ENCODE assay signal across 8 cellular contexts in genomic region chr17:63998050-63998720, GRCh38. TPM values are rescaled to one million over a fixed set of nuclear protein-coding genes. Genes with fewer than 3 reads are reported as not detected.
DNase-seq lines count a peak whose midpoint lies in the region; ATAC-seq and TF ChIP-seq lines count a peak whose summit lies in the region.

TSS of gene PRR29 (plus strand) at chr17:63998351. CDS start at chr17:63998365, 14 bp downstream.

- H3K9me3 ChIP-seq in muscle layer of duodenum (ENCODE audit: control insufficient read depth in 1 of 2, low read length in 2 of 2): no peaks in the 10 kb centered on the region

- peaks cover 14% of the 10 kb centered on the region for H3K27me3 ChIP-seq in muscle layer of duodenum (ENCODE audit: low read depth, low read length)

- ATAC-seq in HG02870 (IDR thresholded peaks at IDR 0.05; ENCODE audit: unreplicated experiment): peak; percentile 48

- H3K36me3 ChIP-seq in muscle layer of duodenum (ENCODE audit: control insufficient read depth in 1 of 2, insufficient read depth in 2 of 2, low read length in 2 of 2): no peaks in the 10 kb centered on the region

- DNase-seq in DMS79 (lab: John Stamatoyannopoulos, UW): peak; percentile 30
- peak; percentile 83 for DNase-seq in NCI-H82 (lab: John Stamatoyannopoulos, UW)
- peak; percentile 88 for DNase-seq in activated CD8-positive, alpha-beta memory T cell treated with anti-CD3 and anti-CD28 coated beads, Interleukin-2, amount 50 U/mL, for 48 hours
- DNase-seq in epithelial cell of proximal tubule (ENCODE audit: low read depth): no peak
- peak; percentile 44 to 45 for DNase-seq in stimulated activated CD8-positive, alpha-beta memory T cell treated with anti-CD3 and anti-CD28 coated beads, Interleukin-7, amount 100 ng/mL, for 48 hours (ENCODE audit: extremely low read depth in 1 of 2, low read depth in 1 of 2)
- DNase-seq in putamen (ENCODE audit: low spot score): no peak

- H3K27ac ChIP-seq in muscle layer of duodenum (ENCODE audit: low read length): no peak within 1 kb of the TSS

- peaks cover 0 to 16% of the 10 kb centered on the region in 2 donors for H3K4me1 ChIP-seq in muscle layer of duodenum (ENCODE audit: control insufficient read depth in 1 of 2, insufficient read depth in 2 of 2, low read length in 2 of 2)

- no peak for TF ChIP-seq CTCF in epithelial cell of proximal tubule (conservative IDR thresholded peaks at IDR 0.05; ENCODE audit: low read depth, low read length)

- peak within 1 kb of the TSS; percentile 65 for H3K4me3 ChIP-seq in epithelial cell of proximal tubule (ENCODE audit: low read depth, low read length)
- peak within 1 kb of the TSS; percentile 63 to 73 for H3K4me3 ChIP-seq in muscle layer of duodenum (ENCODE audit: low read depth in 1 of 2, low read length in 2 of 2)

RNA-seq across cellular contexts. Expression of gene PRR29, which starts in this region (rescaled TPM):
- 0.14 and 0.17 TPM in 2 replicates for total RNA-seq in epithelial cell of proximal tubule

Comparison
In these comparisons a context has a peak if more than half of its experiments do, and no peak if none do; other contexts are left out.
1. DNase-seq: peak in DMS79 (single experiment), NCI-H82 (single experiment), activated CD8-positive, alpha-beta memory T cell treated with anti-CD3 and anti-CD28 coated beads, Interleukin-2, amount 50 U/mL, for 48 hours (single experiment) and stimulated activated CD8-positive, alpha-beta memory T cell treated with anti-CD3 and anti-CD28 coated beads, Interleukin-7, amount 100 ng/mL, for 48 hours (2 of 2); none in epithelial cell of proximal tubule (single experiment) and putamen (single experiment).